In the genomic region with DNA sequence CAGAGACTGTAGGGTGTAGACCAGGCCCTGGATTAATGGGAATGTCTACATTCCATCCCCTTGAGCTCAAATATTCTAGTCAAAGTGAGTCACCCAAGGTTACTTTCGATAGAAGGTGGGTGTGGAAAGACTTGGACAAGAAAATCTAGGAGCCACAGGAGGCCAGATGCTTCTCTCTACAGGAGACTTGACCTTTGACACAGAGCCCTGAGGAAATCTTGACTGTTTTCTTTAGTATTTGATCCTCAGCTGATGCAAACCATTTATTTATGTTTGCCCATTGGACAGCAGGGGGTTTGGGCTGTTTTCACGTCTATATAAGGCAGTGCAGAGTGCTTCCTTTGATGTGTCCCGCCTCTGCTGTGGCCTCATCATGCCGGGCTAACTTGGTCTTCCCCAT, we compare ENCODE assay signal across 15 cellular contexts. TPM values are rescaled to one million over a fixed set of nuclear protein-coding genes. Genes with fewer than 3 reads are reported as not detected.
DNase-seq lines count a peak whose midpoint lies in the region; FAIRE-seq and TF ChIP-seq lines count a peak whose summit lies in the region.
"Had no signal": no experiment of that assay in that cellular context is flagged by ENCODE, and none has a peak within 500 bp of the region (broad histone marks: within the 10 kb centered on the region; RNA-seq: fewer than 3 reads in every experiment).

No MANE protein-coding gene starts in this region.

- H3K4me1 Mint-ChIP-seq in astrocyte (ENCODE audit: low read depth, unreplicated experiment) = peaks cover 21% of the 10 kb centered on the region
- H3K4me1 Mint-ChIP-seq: activated naive CD8-positive, alpha-beta T cell treated with anti-CD3 and anti-CD28 coated beads, Interleukin-2, amount 10 ng/mL, durations not matched to agents 7 days and 5 days had no signal

- H3K9ac ChIP-seq in astrocyte (ENCODE audit: low read length) = no peak overlapping the region
- H3K9ac ChIP-seq: BLaER1 had no signal

- peak; percentile 26 for FAIRE-seq in astrocyte (lab: Jason Lieb, UNC)
- FAIRE-seq: islet of Langerhans had no signal

- no peaks in the 10 kb centered on the region for H3K36me3 Mint-ChIP-seq in astrocyte (ENCODE audit: low read depth, unreplicated experiment)

- no peaks in the 10 kb centered on the region for H3K27me3 ChIP-seq in astrocyte (ENCODE audit: insufficient read depth, low read length)
- H3K27me3 ChIP-seq in vagina = no peaks in the 10 kb centered on the region
- H3K27me3 ChIP-seq: BLaER1 had no signal

- no peaks in the 10 kb centered on the region for H3K9me3 ChIP-seq in astrocyte (ENCODE audit: insufficient read depth, low read depth, low read length)
- no peaks in the 10 kb centered on the region for H3K9me3 ChIP-seq in vagina
- H3K9me3 ChIP-seq: BLaER1, HAP-1 had no signal

- no peak overlapping the region for H3K4me3 Mint-ChIP-seq in astrocyte (ENCODE audit: unreplicated experiment)
- H3K4me3 Mint-ChIP-seq: activated naive CD8-positive, alpha-beta T cell treated with anti-CD3 and anti-CD28 coated beads, Interleukin-2, amount 10 ng/mL, durations not matched to agents 7 days and 5 days; neural crest cell had no signal

- no peaks in the 10 kb centered on the region for H3K9me3 Mint-ChIP-seq in astrocyte (ENCODE audit: unreplicated experiment)
- H3K9me3 Mint-ChIP-seq: activated naive CD8-positive, alpha-beta T cell treated with anti-CD3 and anti-CD28 coated beads, Interleukin-2, amount 10 ng/mL, durations not matched to agents 7 days and 5 days; neural crest cell had no signal

- peak overlapping the region; percentile 65 for H3K27ac ChIP-seq in astrocyte (ENCODE audit: low read depth, low read length)
- no peak overlapping the region for H3K27ac ChIP-seq in vagina
- H3K27ac ChIP-seq: BLaER1, HL-60 had no signal

- H3K36me3 ChIP-seq in astrocyte (ENCODE audit: insufficient read depth, low read length) (no peaks in the 10 kb centered on the region), vagina (no peaks in the 10 kb centered on the region)
- H3K36me3 ChIP-seq: BLaER1, HAP-1 had no signal

- H3K27ac Mint-ChIP-seq in astrocyte (ENCODE audit: unreplicated experiment) = peak overlapping the region; percentile 89
- H3K27ac Mint-ChIP-seq: activated naive CD8-positive, alpha-beta T cell treated with anti-CD3 and anti-CD28 coated beads, Interleukin-2, amount 10 ng/mL, durations not matched to agents 7 days and 5 days had no signal

- H3K4me1 ChIP-seq in astrocyte (ENCODE audit: insufficient read depth, low read length) = peaks cover 13% of the 10 kb centered on the region
- H3K4me1 ChIP-seq in vagina = no peaks in the 10 kb centered on the region
- H3K4me1 ChIP-seq: BLaER1, HAP-1 had no signal

- peak overlapping the region; percentile 12 for H3K4me2 ChIP-seq in astrocyte (ENCODE audit: low read length)
- H3K4me2 ChIP-seq: BLaER1 had no signal

- H3K27me3 Mint-ChIP-seq in astrocyte (ENCODE audit: low read depth, unreplicated experiment) = no peaks in the 10 kb centered on the region
- H3K27me3 Mint-ChIP-seq: activated naive CD8-positive, alpha-beta T cell treated with anti-CD3 and anti-CD28 coated beads, Interleukin-2, amount 10 ng/mL, durations not matched to agents 7 days and 5 days had no signal

- no peak overlapping the region for H3K4me3 ChIP-seq in astrocyte (ENCODE audit: insufficient read depth, low read depth, low read length)
- no peak overlapping the region for H3K4me3 ChIP-seq in vagina
- H3K4me3 ChIP-seq: BLaER1, HAP-1 had no signal

- no peak for TF ChIP-seq POLR2A in vagina (IDR thresholded peaks at IDR 0.05)

- DNase-seq in AG08396 (ENCODE audit: low spot score) (peak; percentile 43), HT1080 (ENCODE audit: low read depth) (peak; percentile 79), astrocyte (ENCODE audit: low read depth) (peak; percentile 88), iPS-NIHi11 (ENCODE audit: low spot score) (peak; percentile 43), T-helper 2 cell (no peak), vagina (ENCODE audit: extremely low spot score in 2 of 2) (no peak), DMS153 treated with DMSO at 0.1 percent for 48 hours (lab: John Stamatoyannopoulos, UW; ENCODE audit: unreplicated experiment) (no peak), UCSD-AML1 (lab: John Stamatoyannopoulos, UW; ENCODE audit: unreplicated experiment) (no peak)
- DNase-seq: activated naive CD8-positive, alpha-beta T cell treated with anti-CD3 and anti-CD28 coated beads, Interleukin-2, amount 10 ng/mL, durations not matched to agents 7 days and 5 days; NCI-H187 treated with DMSO at 0.1 percent for 48 hours had no signal

- TF ChIP-seq CTCF in astrocyte (IDR thresholded peaks at IDR 0.05; ENCODE audit: insufficient read depth, low read depth, low read length) = no peak
- TF ChIP-seq CTCF in vagina (IDR thresholded peaks at IDR 0.05) = no peak

- H4K20me1 ChIP-seq in astrocyte (ENCODE audit: insufficient read depth, low read length) = no peaks in the 10 kb centered on the region
- H4K20me1 ChIP-seq: BLaER1 had no signal

- no peaks in the 10 kb centered on the region for H3K79me2 ChIP-seq in astrocyte (ENCODE audit: insufficient read depth, low read length)

- peak overlapping the region; percentile 31 for H2AFZ ChIP-seq in astrocyte (ENCODE audit: low read depth, low read length)

- intact Hi-C loops in vagina (cut with DNase I) = no loop called here

RNA-seq across cellular contexts. Expression of gene MAP3K7CL, which starts 15.7 kb away (rescaled TPM):
- total RNA-seq in HT1080 (2014; rRNA removed; shearing (Covaris generic)) = 3.5 and 5.6 TPM in 2 replicates
- polyA plus RNA-seq in HT1080 (2015; cell fraction: cytosol; rRNA removed) = 12.4 and 14.0 TPM in 2 replicates
- 4.1 and 5.4 TPM in 2 replicates for polyA plus RNA-seq in HT1080 (2015; cell fraction: nucleus; rRNA removed)
- total RNA-seq in astrocyte (67.3 and 75.2 TPM in 2 replicates), vagina (6.9 TPM)
- total RNA-seq: neural crest cell had no signal

RNA-seq across cellular contexts. Expression of gene CCT8, which starts 41.3 kb away (rescaled TPM):
- 342 and 347 TPM in 2 replicates for total RNA-seq in HT1080 (2014; rRNA removed; shearing (Covaris generic))
- 354 and 377 TPM in 2 replicates for polyA plus RNA-seq in HT1080 (2015; cell fraction: cytosol; rRNA removed)
- polyA plus RNA-seq in HT1080 (2015; cell fraction: nucleus; rRNA removed) = 453 and 528 TPM in 2 replicates
- total RNA-seq in astrocyte (187 and 198 TPM in 2 replicates), vagina (81.3 TPM)

Comparison
In these comparisons a context has a peak if more than half of its experiments do, and no peak if none do; other contexts are left out.
1. DNase-seq: peak in AG08396 (single experiment), HT1080 (single experiment), astrocyte (single experiment) and iPS-NIHi11 (single experiment); none in T-helper 2 cell (0 of 5), vagina (0 of 2), DMS153 treated with DMSO at 0.1 percent for 48 hours (single experiment) and UCSD-AML1 (single experiment).